In genomic region chr7:72801564-72801963, GRCh38 we compare ENCODE assay signal across 8 cellular contexts. TPM values are rescaled to one million over a fixed set of nuclear protein-coding genes. Genes with fewer than 3 reads are reported as not detected.
DNase-seq lines count a peak whose midpoint lies in the region; ATAC-seq, FAIRE-seq and TF ChIP-seq lines count a peak whose summit lies in the region.
"Not testable (repeated sequence)": the region's sequence is repeated elsewhere in the genome, so short reads cannot be mapped to it uniquely, and the experiment has no call there.

No MANE protein-coding gene starts in this region.

- peak overlapping the region; percentile 57 for H3K4me2 ChIP-seq in astrocyte (ENCODE audit: low read length)
- H3K4me2 ChIP-seq in skeletal muscle satellite cell (ENCODE audit: low read length) = peak overlapping the region; percentile 41

- H3K27ac Mint-ChIP-seq in astrocyte (ENCODE audit: unreplicated experiment) = peak overlapping the region; percentile 98
- H3K27ac Mint-ChIP-seq in chondrocyte (ENCODE audit: unreplicated experiment) = peak overlapping the region; percentile 81

- POLR2A ChIA-PET in Panc1 (lab: Charles Lee) = not testable (repeated sequence)

- DNase-seq in EH (ENCODE audit: low read depth) = peak; percentile 81
- DNase-seq in HCEC 1CT = peak; percentile 52
- not testable (repeated sequence) for DNase-seq in Panc1 (ENCODE audit: low read depth, low spot score); chondrocyte (ENCODE audit: low spot score)
- peak; percentile 55 for DNase-seq in astrocyte (ENCODE audit: low read depth)
- peak; percentile 51 for DNase-seq in fibroblast of peridontal ligament (ENCODE audit: extremely low read depth)
- peak; percentile 58 for DNase-seq in kidney tubule cell (ENCODE audit: low spot score)

- H4K20me1 ChIP-seq in astrocyte (ENCODE audit: insufficient read depth, low read length) = not testable (repeated sequence)

- ATAC-seq in Panc1 = not testable (repeated sequence)

- BruUV-seq in Panc1 (replicated peaks; lab: Mats Ljungman, UMichigan) = TSS peak; percentile 50

- not testable (repeated sequence) for H3K36me3 ChIP-seq in Panc1 (ENCODE audit: control insufficient read depth, insufficient read depth, low read length); astrocyte (ENCODE audit: insufficient read depth, low read length); skeletal muscle satellite cell (ENCODE audit: insufficient read depth, low read length)

- H3K4me1 Mint-ChIP-seq in astrocyte (ENCODE audit: low read depth, unreplicated experiment) = peaks cover 16% of the 10 kb centered on the region
- peaks cover 24% of the 10 kb centered on the region for H3K4me1 Mint-ChIP-seq in chondrocyte (ENCODE audit: low read depth)

- not testable (repeated sequence) for H3K9me3 Mint-ChIP-seq in astrocyte (ENCODE audit: unreplicated experiment); chondrocyte (ENCODE audit: low read depth)

- TF ChIP-seq CTCF in Panc1 (IDR thresholded peaks at IDR 0.05); astrocyte (IDR thresholded peaks at IDR 0.05; ENCODE audit: insufficient read depth, low read depth, low read length); chondrocyte (IDR thresholded peaks at IDR 0.05): not testable (repeated sequence)

- not testable (repeated sequence) for H3K27ac ChIP-seq in Panc1 (ENCODE audit: low read length)
- peak overlapping the region; percentile 65 for H3K27ac ChIP-seq in astrocyte (ENCODE audit: low read depth, low read length)

- H3K9ac ChIP-seq in astrocyte (ENCODE audit: low read length) (peak overlapping the region; percentile 23), skeletal muscle satellite cell (ENCODE audit: low read depth, low read length) (peak overlapping the region; percentile 59)

- H3K9me3 ChIP-seq in Panc1 (ENCODE audit: control insufficient read depth, insufficient read depth, low read depth, low read length); astrocyte (ENCODE audit: insufficient read depth, low read depth, low read length); skeletal muscle satellite cell (replicated peaks; ENCODE audit: low read length): not testable (repeated sequence)

- H3K36me3 Mint-ChIP-seq in astrocyte (ENCODE audit: low read depth, unreplicated experiment) (peaks cover 11% of the 10 kb centered on the region), chondrocyte (ENCODE audit: low read depth) (peaks cover 13% of the 10 kb centered on the region)

- H3K4me3 Mint-ChIP-seq in astrocyte (ENCODE audit: unreplicated experiment) = peak overlapping the region; percentile 9
- H3K4me3 Mint-ChIP-seq in chondrocyte (ENCODE audit: unreplicated experiment) = not testable (repeated sequence)

- CTCF ChIA-PET in Panc1 (lab: Charles Lee) = not testable (repeated sequence)

- H2AFZ ChIP-seq in astrocyte (ENCODE audit: low read depth, low read length) = not testable (repeated sequence)

- H3K27me3 Mint-ChIP-seq in astrocyte (ENCODE audit: low read depth, unreplicated experiment); chondrocyte (ENCODE audit: low read depth): not testable (repeated sequence)

- in situ Hi-C loops in Panc1 (cut with HindIII; ENCODE audit: low pct_unique_long_range_greater_than_20kb, low sequenced_read_pairs) = not testable (repeated sequence)

- intact Hi-C loops in Panc1 (cut with micrococcal nuclease; ENCODE audit: unreplicated experiment) = not testable (repeated sequence)

- not testable (repeated sequence) for H3K27me3 ChIP-seq in Panc1 (ENCODE audit: control insufficient read depth, insufficient read depth, low read length); astrocyte (ENCODE audit: insufficient read depth, low read length); skeletal muscle satellite cell (ENCODE audit: control insufficient read depth, insufficient read depth, low read length)

- FAIRE-seq in astrocyte (lab: Jason Lieb, UNC) = peak; percentile 100

- not testable (repeated sequence) for H3K79me2 ChIP-seq in astrocyte (ENCODE audit: insufficient read depth, low read length)

- H3K4me3 ChIP-seq in Panc1 (ENCODE audit: low read depth in 2 of 2, low read length in 2 of 2); astrocyte (ENCODE audit: insufficient read depth, low read depth, low read length); skeletal muscle satellite cell (ENCODE audit: low read length): not testable (repeated sequence)

- not testable (repeated sequence) for H3K4me1 ChIP-seq in Panc1 (ENCODE audit: control insufficient read depth, insufficient read depth, low read length); astrocyte (ENCODE audit: insufficient read depth, low read length)
- H3K4me1 ChIP-seq in skeletal muscle satellite cell (ENCODE audit: control insufficient read depth, insufficient read depth, low read length) = peaks cover 17% of the 10 kb centered on the region

RNA-seq across cellular contexts. Expression of gene TYW1B, which starts 26.4 kb away (rescaled TPM):
- 2.3 TPM for total RNA-seq in Panc1 (2021; ENCODE audit: unreplicated experiment)
- polyA plus RNA-seq in Panc1 (2012; ENCODE audit: insufficient read length) = 1.6 TPM
- 1.8 and 2.0 TPM in 2 replicates for total RNA-seq in astrocyte
- total RNA-seq in chondrocyte = 1.2 to 2.5 TPM (median 1.7 TPM) in 3 replicates
- 1.5 and 3.1 TPM in 2 replicates for total RNA-seq in skeletal muscle satellite cell (2012; rRNA removed)
